1 cellular context compared by ENCODE assay signal in the genomic region with DNA sequence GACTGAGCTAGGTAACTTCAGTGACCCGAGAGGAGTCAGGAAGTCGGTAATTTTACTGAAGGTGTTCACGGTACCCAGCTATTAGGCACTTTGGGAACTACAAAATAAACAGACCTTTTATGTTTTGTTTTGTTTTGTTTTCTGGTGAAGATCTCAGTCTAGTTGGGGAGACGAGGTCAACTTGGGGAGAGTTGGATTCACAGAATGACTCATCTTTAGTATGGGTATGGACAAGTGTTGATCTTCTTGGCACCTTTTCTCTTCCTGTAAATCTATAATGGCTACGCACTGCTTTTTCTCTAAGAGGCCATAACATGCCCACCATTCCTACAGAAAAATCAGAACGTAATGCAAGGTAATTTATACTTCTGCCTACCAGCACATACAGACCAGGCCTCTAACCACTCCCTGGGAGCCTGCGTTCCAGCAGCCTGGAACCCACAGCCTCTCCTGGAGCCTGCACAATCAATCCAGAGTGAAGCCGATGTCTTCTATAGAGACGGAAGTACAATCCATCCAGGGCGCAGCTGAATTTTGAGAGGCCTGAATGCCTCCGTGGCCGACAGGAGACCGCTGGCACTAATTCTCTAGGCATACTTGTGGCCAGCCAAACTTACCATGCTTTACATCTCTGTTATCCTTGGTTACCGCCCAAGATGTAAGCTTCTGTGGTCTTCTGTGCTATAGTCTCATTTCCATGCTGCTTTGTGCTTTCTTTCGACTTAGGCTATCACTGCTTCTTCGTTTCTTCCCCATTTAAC.
TF ChIP-seq lines count a peak whose summit lies in the region.

No MANE protein-coding gene starts in this region.

TF ChIP-seq in H1, 55 proteins besides CTCF, POLR2A, EP300 and RAD21:
- TF ChIP-seq BACH1 (IDR thresholded peaks at IDR 0.05; ENCODE audit: low read length) = no peak
- no peak for TF ChIP-seq TBP (IDR thresholded peaks at IDR 0.05; ENCODE audit: low read depth, low read length)
- TF ChIP-seq JUN (IDR thresholded peaks at IDR 0.05; ENCODE audit: low read depth, low read length) = no peak
- no peak for TF ChIP-seq KDM1A (IDR thresholded peaks at IDR 0.05; ENCODE audit: borderline replicate concordance, low read length)
- no peak for TF ChIP-seq CBX8 (IDR thresholded peaks at IDR 0.05; ENCODE audit: borderline replicate concordance, low read depth, low read length)
- TF ChIP-seq PHF8 (conservative IDR thresholded peaks at IDR 0.05; ENCODE audit: low read depth, low read length) = no peak
- no peak for TF ChIP-seq SRF (IDR thresholded peaks at IDR 0.05; ENCODE audit: low read depth, low read length)
- TF ChIP-seq RXRA (IDR thresholded peaks at IDR 0.05; ENCODE audit: insufficient read depth, low read depth, low read length) = no peak
- TF ChIP-seq POU5F1 (IDR thresholded peaks at IDR 0.05; ENCODE audit: low read depth, low read length) = no peak
- no peak for TF ChIP-seq KDM5A (IDR thresholded peaks at IDR 0.05; ENCODE audit: low read length)
- no peak for TF ChIP-seq SIX5 (IDR thresholded peaks at IDR 0.05; ENCODE audit: low read depth, low read length)
- no peak for TF ChIP-seq SUZ12 (IDR thresholded peaks at IDR 0.05; ENCODE audit: low read length)
- TF ChIP-seq CEBPB (IDR thresholded peaks at IDR 0.05; ENCODE audit: low read depth, low read length) = no peak
- no peak for TF ChIP-seq RFX5 (IDR thresholded peaks at IDR 0.05; ENCODE audit: borderline replicate concordance, low read depth, low read length)
